In the genomic region with DNA sequence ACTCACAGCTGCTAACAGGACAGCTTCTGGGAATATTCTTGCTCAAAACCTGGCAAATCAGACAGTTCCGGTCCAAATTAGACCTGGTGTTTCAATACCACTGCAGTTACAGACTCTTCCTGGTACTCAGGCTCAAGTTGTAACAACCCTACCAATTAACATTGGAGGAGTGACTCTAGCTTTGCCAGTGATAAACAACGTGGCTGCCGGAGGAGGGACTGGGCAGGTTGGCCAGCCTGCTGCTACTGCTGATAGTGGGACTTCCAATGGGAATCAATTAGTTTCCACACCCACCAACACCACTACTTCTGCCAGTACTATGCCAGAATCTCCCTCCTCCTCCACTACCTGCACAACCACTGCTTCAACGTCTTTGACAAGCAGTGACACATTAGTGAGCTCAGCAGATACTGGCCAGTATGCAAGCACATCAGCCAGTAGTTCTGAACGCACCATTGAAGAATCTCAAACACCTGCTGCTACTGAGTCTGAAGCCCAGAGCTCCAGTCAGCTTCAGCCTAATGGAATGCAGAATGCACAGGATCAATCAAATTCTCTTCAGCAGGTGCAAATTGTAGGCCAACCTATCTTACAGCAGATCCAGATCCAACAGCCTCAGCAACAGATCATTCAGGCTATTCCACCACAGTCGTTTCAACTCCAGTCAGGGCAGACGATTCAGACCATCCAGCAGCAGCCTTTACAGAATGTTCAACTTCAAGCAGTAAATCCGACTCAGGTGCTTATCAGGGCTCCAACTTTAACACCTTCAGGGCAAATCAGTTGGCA, we compare ENCODE assay signal across 12 cellular contexts. TPM values are rescaled to one million over a fixed set of nuclear protein-coding genes. Genes with fewer than 3 reads are reported as not detected.
DNase-seq lines count a peak whose midpoint lies in the region; ATAC-seq lines count a peak whose summit lies in the region.
"Had no signal": no experiment of that assay in that cellular context is flagged by ENCODE, and none has a peak within 500 bp of the region (broad histone marks: within the 10 kb centered on the region; RNA-seq: fewer than 3 reads in every experiment).

No MANE protein-coding gene starts in this region.

- no peaks in the 10 kb centered on the region for H3K27me3 Mint-ChIP-seq in activated naive CD4-positive, alpha-beta T cell treated with anti-CD3 and anti-CD28 coated beads, Interleukin-2, amount 10 ng/mL, durations not matched to agents 7 days and 5 days
- H3K27me3 Mint-ChIP-seq in T-cell: no peaks in the 10 kb centered on the region
- H3K27me3 Mint-ChIP-seq in stimulated activated naive CD8-positive, alpha-beta T cell treated with anti-CD3 and anti-CD28 coated beads, Interleukin-15, amount 100 ng/mL, for 72 hours: no peaks in the 10 kb centered on the region

- H3K36me3 ChIP-seq in iPS-15b (ENCODE audit: control insufficient read depth, insufficient read depth, low read length): no peaks in the 10 kb centered on the region

- POLR2A ChIA-PET in T-cell (lab: Charles Lee): interaction anchor here (0.5 to 1.0 kb wide), 4 partner anchors 10 to 158 kb away, joined by 3 to 8 read pairs (median 4); no protein-coding TSS in a partner anchor

- peaks cover 25% of the 10 kb centered on the region for H3K4me1 ChIP-seq in iPS-15b (ENCODE audit: control insufficient read depth, insufficient read depth, low read length)

- peak overlapping the region; percentile 96 for H3K27ac Mint-ChIP-seq in activated naive CD4-positive, alpha-beta T cell treated with anti-CD3 and anti-CD28 coated beads, Interleukin-2, amount 10 ng/mL, durations not matched to agents 7 days and 5 days
- peak overlapping the region; percentile 68 to 97 for H3K27ac Mint-ChIP-seq in T-cell
- H3K27ac Mint-ChIP-seq in stimulated activated naive CD8-positive, alpha-beta T cell treated with anti-CD3 and anti-CD28 coated beads, Interleukin-15, amount 100 ng/mL, for 72 hours: peak overlapping the region in 1 of 2 donors; percentile 42

- DNase-seq in activated naive CD4-positive, alpha-beta T cell treated with anti-CD3 and anti-CD28 coated beads, Interleukin-2, amount 10 ng/mL, durations not matched to agents 7 days and 5 days: no peak
- no peak for DNase-seq in activated naive CD4-positive, alpha-beta T cell treated with anti-CD3 and anti-CD28 coated beads, Interleukin-2, amount 50 U/mL, for 16 hours
- DNase-seq in T-cell: peak in 1 of 34 experiments; percentile 1
- DNase-seq in stimulated activated naive CD8-positive, alpha-beta T cell treated with anti-CD3 and anti-CD28 coated beads, Interleukin-15, amount 100 ng/mL, for 72 hours: no peak
- DNase-seq: activated effector memory CD4-positive, alpha-beta T cell treated with Interleukin-2 at 50 U/mL for 16 hours; hippocampal formation; NCI-H774; stimulated activated CD4-positive, alpha-beta T cell treated with anti-CD3 and anti-CD28 coated beads, Interleukin-1b, Interleukin-23, amount 100 ng/mL, for 48 hours had no signal

- H3K36me3 Mint-ChIP-seq in activated naive CD4-positive, alpha-beta T cell treated with anti-CD3 and anti-CD28 coated beads, Interleukin-2, amount 10 ng/mL, durations not matched to agents 7 days and 5 days: peaks cover 51% of the 10 kb centered on the region
- peaks cover 29% of the 10 kb centered on the region for H3K36me3 Mint-ChIP-seq in T-cell

- H3K9me3 ChIP-seq in iPS-15b (ENCODE audit: control insufficient read depth, insufficient read depth, low read length): no peaks in the 10 kb centered on the region

- no peaks in the 10 kb centered on the region for H3K9me3 Mint-ChIP-seq in activated naive CD4-positive, alpha-beta T cell treated with anti-CD3 and anti-CD28 coated beads, Interleukin-2, amount 10 ng/mL, durations not matched to agents 7 days and 5 days
- H3K9me3 Mint-ChIP-seq in T-cell: no peaks in the 10 kb centered on the region
- no peaks in the 10 kb centered on the region for H3K9me3 Mint-ChIP-seq in stimulated activated naive CD8-positive, alpha-beta T cell treated with anti-CD3 and anti-CD28 coated beads, Interleukin-15, amount 100 ng/mL, for 72 hours

- CTCF ChIA-PET in activated naive CD4-positive, alpha-beta T cell treated with anti-CD3 and anti-CD28 coated beads, Interleukin-2, amount 10 ng/mL, durations not matched to agents 7 days and 5 days (lab: Charles Lee): interaction anchor here (1.7 kb wide), 1 partner anchor 168 kb away, joined by 6 read pairs; no protein-coding TSS in a partner anchor
- CTCF ChIA-PET in T-cell (lab: Charles Lee): interaction anchor here in 1 of 2 donors (0.6 to 1.0 kb wide), 2 partner anchors 67 to 168 kb away, joined by 3 read pairs; no protein-coding TSS in a partner anchor

- ATAC-seq in T-cell (replicated peaks in 1 of 4) (no peak), HG02840 (IDR thresholded peaks at IDR 0.05; ENCODE audit: low FRiP score, unreplicated experiment) (no peak), HG02885 (IDR thresholded peaks at IDR 0.05; ENCODE audit: poor library complexity, unreplicated experiment) (no peak), HG03439 (IDR thresholded peaks at IDR 0.05; ENCODE audit: unreplicated experiment) (no peak)
- ATAC-seq in stimulated activated naive CD8-positive, alpha-beta T cell treated with anti-CD3 and anti-CD28 coated beads, Interleukin-15, amount 100 ng/mL, for 72 hours: no peak

- peak overlapping the region; percentile 98 for H3K4me3 Mint-ChIP-seq in activated naive CD4-positive, alpha-beta T cell treated with anti-CD3 and anti-CD28 coated beads, Interleukin-2, amount 10 ng/mL, durations not matched to agents 7 days and 5 days
- peak overlapping the region; percentile 97 to 100 (median 99) for H3K4me3 Mint-ChIP-seq in T-cell
- peak overlapping the region; percentile 94 to 98 for H3K4me3 Mint-ChIP-seq in stimulated activated naive CD8-positive, alpha-beta T cell treated with anti-CD3 and anti-CD28 coated beads, Interleukin-15, amount 100 ng/mL, for 72 hours

- peak overlapping the region; percentile 14 for H3K4me3 ChIP-seq in iPS-15b (ENCODE audit: low read depth, low read length)

- no peak overlapping the region for H3K9ac ChIP-seq in iPS-15b (ENCODE audit: low read depth, low read length)

- H3K4me1 Mint-ChIP-seq in activated naive CD4-positive, alpha-beta T cell treated with anti-CD3 and anti-CD28 coated beads, Interleukin-2, amount 10 ng/mL, durations not matched to agents 7 days and 5 days: peaks cover 71% of the 10 kb centered on the region
- peaks cover 71 to 76% (median 75%) of the 10 kb centered on the region in 3 donors for H3K4me1 Mint-ChIP-seq in T-cell
- H3K4me1 Mint-ChIP-seq in stimulated activated naive CD8-positive, alpha-beta T cell treated with anti-CD3 and anti-CD28 coated beads, Interleukin-15, amount 100 ng/mL, for 72 hours: peaks cover 61% of the 10 kb centered on the region

- H3K27me3 ChIP-seq in iPS-15b (ENCODE audit: control insufficient read depth, insufficient read depth, low read length): no peaks in the 10 kb centered on the region

RNA-seq across cellular contexts. Expression of a gene that starts 2.1 kb away (rescaled TPM):
- 10 to 100 TPM; 29.8 to 48.2 (median 35.4) TPM for total RNA-seq in T-cell
